1 cellular context compared by ENCODE assay signal in genomic region chr12:55940065-55940732, GRCh38.
TF ChIP-seq lines count a peak whose summit lies in the region.

No MANE protein-coding gene starts in this region.

TF ChIP-seq in HepG2, 621 proteins besides CTCF, POLR2A, EP300 and RAD21 (continued from another document and continues in another):
- TF ChIP-seq THRA (CRISPR knock-in tag; IDR thresholded peaks at IDR 0.05; ENCODE audit: borderline replicate concordance) (0 out of 2 replicates have a peak, but pooled peaks have one; percentile 17), ZNF598 (CRISPR knock-in tag; IDR thresholded peaks at IDR 0.05; ENCODE audit: borderline replicate concordance) (peak; percentile 81; the same call in 1 of the 2 replicates), TMF1 (CRISPR knock-in tag; IDR thresholded peaks at IDR 0.05; ENCODE audit: low read depth) (no peak), SOX6 (IDR thresholded peaks at IDR 0.05) (no peak), SOX6 (CRISPR knock-in tag; IDR thresholded peaks at IDR 0.05) (peak; percentile 53; the same call in 1 of the 2 replicates), ZNF766 (CRISPR knock-in tag; IDR thresholded peaks at IDR 0.05; ENCODE audit: borderline replicate concordance) (no peak), ASH2L (IDR thresholded peaks at IDR 0.05; ENCODE audit: insufficient read length, low read depth, low read length) (no peak), ZNF567 (CRISPR knock-in tag; IDR thresholded peaks at IDR 0.05; ENCODE audit: borderline replicate concordance) (no peak), ZNF83 (CRISPR knock-in tag; IDR thresholded peaks at IDR 0.05; ENCODE audit: borderline replicate concordance) (no peak), ZNF788 (CRISPR knock-in tag; IDR thresholded peaks at IDR 0.05; ENCODE audit: borderline replicate concordance) (peak; percentile 52; the same call in 1 of the 2 replicates), TSC22D2 (CRISPR knock-in tag; IDR thresholded peaks at IDR 0.05; ENCODE audit: borderline replicate concordance) (no peak), ONECUT2 (CRISPR knock-in tag; IDR thresholded peaks at IDR 0.05) (no peak), MBD4 (IDR thresholded peaks at IDR 0.05; ENCODE audit: borderline replicate concordance, low read length) (no peak), SSRP1 (CRISPR knock-in tag; IDR thresholded peaks at IDR 0.05) (no peak), ZNF512B (CRISPR knock-in tag; IDR thresholded peaks at IDR 0.05; ENCODE audit: borderline replicate concordance) (no peak), HIVEP1 (CRISPR knock-in tag; IDR thresholded peaks at IDR 0.05) (0 out of 2 replicates have a peak, but pooled peaks have one; percentile 39), ZNF792 (CRISPR knock-in tag; IDR thresholded peaks at IDR 0.05) (no peak), ZNF672 (CRISPR knock-in tag; IDR thresholded peaks at IDR 0.05) (no peak), ZBTB39 (CRISPR knock-in tag; IDR thresholded peaks at IDR 0.05) (0 out of 2 replicates have a peak, but pooled peaks have one; percentile 37), ZNF335 (CRISPR knock-in tag; IDR thresholded peaks at IDR 0.05) (no peak), HOXA3 (CRISPR knock-in tag; IDR thresholded peaks at IDR 0.05) (peak; percentile 44; the same call in 1 of the 2 replicates), ZNF263 (CRISPR knock-in tag; IDR thresholded peaks at IDR 0.05) (no peak), THAP7 (CRISPR knock-in tag; IDR thresholded peaks at IDR 0.05) (no peak), ZNF670 (CRISPR knock-in tag; IDR thresholded peaks at IDR 0.05; ENCODE audit: borderline replicate concordance) (no peak), ZNF326 (CRISPR knock-in tag; IDR thresholded peaks at IDR 0.05; ENCODE audit: borderline replicate concordance) (no peak), JARID2 (CRISPR knock-in tag; IDR thresholded peaks at IDR 0.05; ENCODE audit: insufficient replicate concordance) (no peak), DRAP1 (CRISPR knock-in tag; IDR thresholded peaks at IDR 0.05) (peak; percentile 36; the same call in 1 of the 2 replicates), ZNF350 (CRISPR knock-in tag; IDR thresholded peaks at IDR 0.05; ENCODE audit: borderline replicate concordance, low read depth) (no peak; the same call in 1 of the 2 replicates), AKAP8 (CRISPR knock-in tag; IDR thresholded peaks at IDR 0.05) (no peak), SMAD3 (CRISPR knock-in tag; IDR thresholded peaks at IDR 0.05) (no peak), NFYB (CRISPR knock-in tag; IDR thresholded peaks at IDR 0.05) (no peak), U2AF2 (IDR thresholded peaks at IDR 0.05; ENCODE audit: low read depth, low read length) (no peak), FOXA1 (IDR thresholded peaks at IDR 0.05) (no peak), FOXA1 (CRISPR knock-in tag; IDR thresholded peaks at IDR 0.05) (no peak), ZNF329 (CRISPR knock-in tag; IDR thresholded peaks at IDR 0.05; ENCODE audit: low read depth) (no peak), IKZF5 (CRISPR knock-in tag; IDR thresholded peaks at IDR 0.05) (0 out of 2 replicates have a peak, but pooled peaks have one; percentile 39), RXRA (CRISPR knock-in tag; IDR thresholded peaks at IDR 0.05) (peak; percentile 28; the same call in 1 of the 2 replicates), MXI1 (IDR thresholded peaks at IDR 0.05; ENCODE audit: borderline replicate concordance, low read depth, low read length) (peak; percentile 22; the same call in 1 of the 3 replicates), ZNF550 (CRISPR knock-in tag; IDR thresholded peaks at IDR 0.05; ENCODE audit: borderline replicate concordance) (no peak), E2F2 (CRISPR knock-in tag; IDR thresholded peaks at IDR 0.05; ENCODE audit: borderline replicate concordance) (no peak), PBX3 (CRISPR knock-in tag; IDR thresholded peaks at IDR 0.05; ENCODE audit: borderline replicate concordance) (no peak), SIN3A (IDR thresholded peaks at IDR 0.05; ENCODE audit: borderline replicate concordance, low read depth, low read length) (no peak), ZNF124 (CRISPR knock-in tag; IDR thresholded peaks at IDR 0.05) (0 out of 2 replicates have a peak, but pooled peaks have one; percentile 35), IRF2 (CRISPR knock-in tag; IDR thresholded peaks at IDR 0.05) (peak; percentile 58; the same call in 1 of the 2 replicates), GATAD2A (CRISPR knock-in tag; IDR thresholded peaks at IDR 0.05) (0 out of 2 replicates have a peak, but pooled peaks have one; percentile 33), ZNF281 (CRISPR knock-in tag; IDR thresholded peaks at IDR 0.05; ENCODE audit: borderline replicate concordance) (no peak), ATF7 (IDR thresholded peaks at IDR 0.05) (no peak), ATF7 (CRISPR knock-in tag; IDR thresholded peaks at IDR 0.05) (peak; percentile 55; the same call in 1 of the 2 replicates), ATF6 (CRISPR knock-in tag; conservative IDR thresholded peaks at IDR 0.05) (no peak), ZNF230 (CRISPR knock-in tag; IDR thresholded peaks at IDR 0.05) (peak; percentile 53; the same call in 1 of the 2 replicates), SMC3 (IDR thresholded peaks at IDR 0.05; ENCODE audit: low read length) (peak; percentile 69), ISL2 (CRISPR knock-in tag; IDR thresholded peaks at IDR 0.05) (no peak), NRL (CRISPR knock-in tag; IDR thresholded peaks at IDR 0.05; ENCODE audit: borderline replicate concordance) (peak; percentile 69; the same call in 1 of the 2 replicates), ZNF781 (CRISPR knock-in tag; IDR thresholded peaks at IDR 0.05; ENCODE audit: borderline replicate concordance, not compliant biosample characterization) (no peak), NFE2 (CRISPR knock-in tag; IDR thresholded peaks at IDR 0.05) (no peak)
